Comparison of ENCODE assay signal across 1 cellular context in genomic region chr17:16653367-16654041, GRCh38.
TF ChIP-seq lines count a peak whose summit lies in the region.

Gene ZNF624 (minus strand): TSS chr17:16653850.

TF ChIP-seq in HepG2, 621 proteins besides CTCF, POLR2A, EP300 and RAD21 (continued from another document and continues in another):
- TF ChIP-seq ZNF276 (CRISPR knock-in tag; IDR thresholded peaks at IDR 0.05; ENCODE audit: low read depth), result 0 out of 2 replicates have a peak, but pooled peaks have one; percentile 19
- peak; percentile 77; the same call in 1 of the 2 replicates for TF ChIP-seq KLF6 (CRISPR knock-in tag; IDR thresholded peaks at IDR 0.05)
- TF ChIP-seq WIZ (CRISPR knock-in tag; IDR thresholded peaks at IDR 0.05), result peak; percentile 65; the same call in 1 of the 2 replicates
- peak; percentile 61 for TF ChIP-seq RXRA (CRISPR knock-in tag; IDR thresholded peaks at IDR 0.05)
- no peak for TF ChIP-seq HNF1A (IDR thresholded peaks at IDR 0.05; ENCODE audit: low read depth)
- TF ChIP-seq HNF1A (CRISPR knock-in tag; IDR thresholded peaks at IDR 0.05; ENCODE audit: borderline replicate concordance), result peak; percentile 61
- peak; percentile 65; the same call in 1 of the 2 replicates for TF ChIP-seq ZNF691 (CRISPR knock-in tag; IDR thresholded peaks at IDR 0.05; ENCODE audit: borderline replicate concordance, low read depth)
- TF ChIP-seq ZNF878 (CRISPR knock-in tag; IDR thresholded peaks at IDR 0.05), result no peak
- TF ChIP-seq ZNF644 (CRISPR knock-in tag; IDR thresholded peaks at IDR 0.05; ENCODE audit: low read depth), result 0 out of 2 replicates have a peak, but pooled peaks have one; percentile 24
- TF ChIP-seq GLI4 (CRISPR knock-in tag; IDR thresholded peaks at IDR 0.05; ENCODE audit: borderline replicate concordance), result peak; percentile 57; the same call in 1 of the 2 replicates
- TF ChIP-seq DBP (CRISPR knock-in tag; IDR thresholded peaks at IDR 0.05; ENCODE audit: not compliant biosample characterization), result no peak
- TF ChIP-seq HOMEZ (CRISPR knock-in tag; IDR thresholded peaks at IDR 0.05; ENCODE audit: low read depth), result 0 out of 2 replicates have a peak, but pooled peaks have one; percentile 58
- TF ChIP-seq ZNF639 (CRISPR knock-in tag; conservative IDR thresholded peaks at IDR 0.05), result peak; percentile 87
- TF ChIP-seq ZFAT (CRISPR knock-in tag; conservative IDR thresholded peaks at IDR 0.05), result 0 out of 2 replicates have a peak, but pooled peaks have one; percentile 66
- TF ChIP-seq KDM5A (IDR thresholded peaks at IDR 0.05; ENCODE audit: borderline replicate concordance, low read length), result no peak
- peak; percentile 75; the same call in 1 of the 2 replicates for TF ChIP-seq ZSCAN21 (CRISPR knock-in tag; IDR thresholded peaks at IDR 0.05; ENCODE audit: borderline replicate concordance)
- 0 out of 2 replicates have a peak, but pooled peaks have one; percentile 11 for TF ChIP-seq ZFP1 (CRISPR knock-in tag; IDR thresholded peaks at IDR 0.05)
- TF ChIP-seq ZNF746 (CRISPR knock-in tag; IDR thresholded peaks at IDR 0.05), result peak; percentile 56; the same call in 1 of the 2 replicates
- TF ChIP-seq ZNF230 (CRISPR knock-in tag; IDR thresholded peaks at IDR 0.05), result peak; percentile 88
- peak; percentile 48 for TF ChIP-seq BCL6 (CRISPR knock-in tag; IDR thresholded peaks at IDR 0.05)
- 0 out of 2 replicates have a peak, but pooled peaks have one; percentile 45 for TF ChIP-seq PRDM15 (CRISPR knock-in tag; IDR thresholded peaks at IDR 0.05)
- TF ChIP-seq SKI (IDR thresholded peaks at IDR 0.05; ENCODE audit: partially characterized antibody), result peak; percentile 25
- TF ChIP-seq FOXA1 (IDR thresholded peaks at IDR 0.05), result no peak
- TF ChIP-seq FOXA1 (CRISPR knock-in tag; IDR thresholded peaks at IDR 0.05), result no peak
- TF ChIP-seq LBX2 (CRISPR knock-in tag; IDR thresholded peaks at IDR 0.05; ENCODE audit: borderline replicate concordance), result 0 out of 2 replicates have a peak, but pooled peaks have one; percentile 43
- TF ChIP-seq ARNTL (CRISPR knock-in tag; IDR thresholded peaks at IDR 0.05), result peak; percentile 56; the same call in 1 of the 2 replicates
- 0 out of 2 replicates have a peak, but pooled peaks have one; percentile 18 for TF ChIP-seq ZFP37 (CRISPR knock-in tag; IDR thresholded peaks at IDR 0.05; ENCODE audit: borderline replicate concordance)
- peak; percentile 82 for TF ChIP-seq HES4 (CRISPR knock-in tag; IDR thresholded peaks at IDR 0.05; ENCODE audit: borderline replicate concordance)
- TF ChIP-seq CEBPZ (IDR thresholded peaks at IDR 0.05; ENCODE audit: low read length), result no peak
- peak; percentile 55; the same call in 1 of the 2 replicates for TF ChIP-seq IRF9 (CRISPR knock-in tag; IDR thresholded peaks at IDR 0.05; ENCODE audit: borderline replicate concordance)
- TF ChIP-seq BRF2 (CRISPR knock-in tag; IDR thresholded peaks at IDR 0.05), result peak; percentile 89
- TF ChIP-seq GLMP (CRISPR knock-in tag; IDR thresholded peaks at IDR 0.05; ENCODE audit: borderline replicate concordance), result no peak
